ENCODE assay signal across 13 cellular contexts in the genomic region with DNA sequence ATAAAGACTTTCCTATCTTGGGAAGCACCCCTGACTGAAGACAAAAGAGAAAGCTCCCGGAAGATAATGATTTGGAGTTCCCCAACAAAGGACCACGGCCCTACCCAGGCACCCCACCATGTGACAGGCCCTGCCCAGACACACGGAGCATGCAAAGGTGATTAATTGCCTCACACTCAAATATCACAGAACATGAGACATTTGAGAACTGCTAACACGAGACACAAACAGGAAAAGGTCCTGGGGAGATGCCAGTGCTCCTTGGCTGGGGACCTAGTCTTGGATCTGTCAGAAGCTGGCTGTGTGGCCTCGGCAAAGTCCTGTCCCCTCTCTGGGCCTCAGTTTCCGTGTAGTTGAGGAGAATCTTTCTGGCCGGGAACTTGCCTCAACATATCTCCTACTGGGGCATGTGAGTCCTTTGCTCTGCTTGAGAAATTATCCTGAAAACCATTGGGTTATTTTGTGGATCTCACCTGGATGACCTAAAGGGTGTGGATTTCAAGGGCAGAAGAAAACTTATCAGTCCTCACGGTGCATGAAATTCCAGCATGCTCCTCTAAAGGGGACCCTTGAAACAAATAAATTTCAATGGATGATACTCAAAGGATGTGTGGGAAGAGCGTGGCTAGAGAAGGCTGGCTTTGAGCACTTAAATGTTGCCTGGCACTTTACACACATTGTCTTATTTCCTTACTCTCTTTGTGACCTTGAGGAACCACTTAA.
DNase-seq lines count a peak whose midpoint lies in the region; ATAC-seq and TF ChIP-seq lines count a peak whose summit lies in the region.
"Had no signal": no experiment of that assay in that cellular context is flagged by ENCODE, and none has a peak within 500 bp of the region (broad histone marks: within the 10 kb centered on the region; RNA-seq: fewer than 3 reads in every experiment).

No MANE protein-coding gene starts in this region.

- H3K36me3 Mint-ChIP-seq in Calu3 (ENCODE audit: insufficient read depth, unreplicated experiment): peaks cover 12% of the 10 kb centered on the region
- H3K36me3 Mint-ChIP-seq: natural killer cell treated with Interleukin-12 subunit alpha and Interleukin-12 subunit beta and Interleukin-15 and Interleukin-18, amount 100 ng/mL, for 72 hours had no signal

- peak in 3 of 4 donors; percentile 18 to 44 (median 29) for ATAC-seq in heart left ventricle
- peak; percentile 5 for ATAC-seq in sciatic nerve
- no peak for ATAC-seq in GM19452 (IDR thresholded peaks at IDR 0.05; ENCODE audit: unreplicated experiment)

- peaks cover 58% of the 10 kb centered on the region for H3K4me1 Mint-ChIP-seq in Calu3 (ENCODE audit: low read depth, unreplicated experiment)

- no TSS peak for BruUV-seq in Calu3 (replicated peaks; lab: Mats Ljungman, UMichigan)

- no peaks in the 10 kb centered on the region for H3K27me3 Mint-ChIP-seq in Calu3 (ENCODE audit: unreplicated experiment)

- no peaks in the 10 kb centered on the region for H3K27me3 ChIP-seq in ascending aorta
- H3K27me3 ChIP-seq in heart left ventricle: no peaks in the 10 kb centered on the region

- TF ChIP-seq POLR2A in heart left ventricle (IDR thresholded peaks at IDR 0.05): no peak

- in situ Hi-C loops in KBM-7 (cut with MboI; ENCODE audit: low pct_unique_long_range_greater_than_20kb, low sequenced_read_pairs): no loop called here

- no peaks in the 10 kb centered on the region for H3K9me3 Mint-ChIP-seq in Calu3 (ENCODE audit: low read depth, unreplicated experiment)
- H3K9me3 Mint-ChIP-seq: natural killer cell treated with Interleukin-12 subunit alpha and Interleukin-12 subunit beta and Interleukin-15 and Interleukin-18, amount 100 ng/mL, for 72 hours had no signal

- H3K36me3 ChIP-seq in ascending aorta (no peaks in the 10 kb centered on the region), heart left ventricle (no peaks in the 10 kb centered on the region)

- H3K4me3 ChIP-seq in ascending aorta (no peak overlapping the region), heart left ventricle (no peak overlapping the region)

- no peak for TF ChIP-seq CTCF in ascending aorta (IDR thresholded peaks at IDR 0.05)
- no peak for TF ChIP-seq CTCF in heart left ventricle (IDR thresholded peaks at IDR 0.05)
- TF ChIP-seq CTCF in Calu3 (IDR thresholded peaks at IDR 0.05; ENCODE audit: unreplicated experiment): no peak

- H3K4me1 ChIP-seq in ascending aorta (peaks cover 10 to 22% of the 10 kb centered on the region in 2 donors), heart left ventricle (peaks cover 0 to 28% (median 7%) of the 10 kb centered on the region in 12 donors)

- H3K9me3 ChIP-seq in ascending aorta (no peaks in the 10 kb centered on the region), heart left ventricle (no peaks in the 10 kb centered on the region)

- intact Hi-C loops in ascending aorta (cut with DNase I): no loop called here
- intact Hi-C loops in heart left ventricle (cut with DNase I): no loop called here
- intact Hi-C loops in sciatic nerve (cut with DNase I): no loop called here
- intact Hi-C loops in Calu3 (cut with micrococcal nuclease; ENCODE audit: unreplicated experiment): no loop called here

- 36 to 51% (median 43%) methylated on average over 8 to 9 of the region's 9 CpGs for whole genome bisulfite sequencing in heart left ventricle, 4 donors

- CTCF ChIA-PET in Calu3 (lab: Charles Lee): interaction anchor here (1.0 kb wide), 1 partner anchor 13 kb away, joined by 3 read pairs; no protein-coding TSS in a partner anchor

- H3K27ac Mint-ChIP-seq in Calu3 (ENCODE audit: unreplicated experiment): no peak overlapping the region

- no peak overlapping the region for H3K27ac ChIP-seq in ascending aorta
- no peak overlapping the region for H3K27ac ChIP-seq in heart left ventricle
- H3K27ac ChIP-seq: KMS-11 had no signal

- H3K4me3 Mint-ChIP-seq in Calu3 (ENCODE audit: low read depth, unreplicated experiment): no peak overlapping the region
- H3K4me3 Mint-ChIP-seq: natural killer cell treated with Interleukin-12 subunit alpha and Interleukin-12 subunit beta and Interleukin-15 and Interleukin-18, amount 100 ng/mL, for 72 hours had no signal

- DNase-seq in HT1080 (ENCODE audit: low read depth) (peak; percentile 46), ascending aorta (ENCODE audit: low spot score in 2 of 2) (peak; percentile 43 to 78), heart left ventricle (no peak), sciatic nerve (ENCODE audit: low spot score) (no peak), Calu3 (no peak), hepatic stellate cell (ENCODE audit: low spot score) (no peak), KBM-7 (no peak)
- DNase-seq: activated T-cell treated with anti-CD3 and anti-CD28 coated beads, Interleukin-2, amount 50 U/mL, for 1 hour; NCI-H345; stimulated activated CD4-positive, alpha-beta T cell treated with anti-CD3 and anti-CD28 coated beads, Interleukin-15, amount 100 ng/mL, for 24 hours had no signal

Comparison
In these comparisons a context has a peak if more than half of its experiments do, and no peak if none do; other contexts are left out.
1. DNase-seq: peak in HT1080 (single experiment) and ascending aorta (2 of 2); none in heart left ventricle (0 of 5), sciatic nerve (single experiment), Calu3 (single experiment), hepatic stellate cell (single experiment) and KBM-7 (single experiment).